Comparison of ENCODE assay signal across 19 cellular contexts in genomic region chr12:95829395-95829794, GRCh38. TPM values are rescaled to one million over a fixed set of nuclear protein-coding genes. Genes with fewer than 3 reads are reported as not detected.
DNase-seq lines count a peak whose midpoint lies in the region; ATAC-seq and TF ChIP-seq lines count a peak whose summit lies in the region.
"Had no signal": no experiment of that assay in that cellular context is flagged by ENCODE, and none has a peak within 500 bp of the region (broad histone marks: within the 10 kb centered on the region; RNA-seq: fewer than 3 reads in every experiment).

No MANE protein-coding gene starts in this region.

- no peaks in the 10 kb centered on the region for H3K9me2 ChIP-seq in GM23248 (ENCODE audit: insufficient read depth)

- H4K20me1 ChIP-seq in GM23248 (ENCODE audit: insufficient read depth): no peaks in the 10 kb centered on the region

- H3K36me3 ChIP-seq in right lobe of liver: no peaks in the 10 kb centered on the region
- no peaks in the 10 kb centered on the region for H3K36me3 ChIP-seq in GM23248 (ENCODE audit: low read depth)
- H3K36me3 ChIP-seq in sigmoid colon: no peaks in the 10 kb centered on the region

- TF ChIP-seq CTCF in right lobe of liver (IDR thresholded peaks at IDR 0.05) (no peak), natural killer cell (IDR thresholded peaks at IDR 0.05) (no peak), sigmoid colon (IDR thresholded peaks at IDR 0.05) (no peak)

- H3K9me3 ChIP-seq in right lobe of liver (no peaks in the 10 kb centered on the region), GM23248 (ENCODE audit: low read depth) (no peaks in the 10 kb centered on the region), sigmoid colon (no peaks in the 10 kb centered on the region)

- intact Hi-C loops in right lobe of liver (cut with DNase I): no loop called here
- intact Hi-C loops in natural killer cell (cut with micrococcal nuclease): no loop called here
- intact Hi-C loops in sigmoid colon (cut with DNase I): no loop called here

- TF ChIP-seq POLR2A in right lobe of liver (IDR thresholded peaks at IDR 0.05) (no peak), sigmoid colon (IDR thresholded peaks at IDR 0.05) (no peak)

- H3K27me3 ChIP-seq in right lobe of liver (no peaks in the 10 kb centered on the region), GM23248 (replicated peaks; ENCODE audit: insufficient read depth) (peaks cover 85% of the 10 kb centered on the region), sigmoid colon (no peaks in the 10 kb centered on the region)

- H3K27me3 Mint-ChIP-seq in natural killer cell (ENCODE audit: low read depth in 2 of 2): peaks cover 15 to 26% of the 10 kb centered on the region in 2 donors

- H3K27ac Mint-ChIP-seq in natural killer cell: no peak overlapping the region

- H3K4me2 ChIP-seq in GM23248 (ENCODE audit: unreplicated experiment): no peak overlapping the region
- H3K4me2 ChIP-seq: KMS-11 had no signal

- H3K27ac ChIP-seq in right lobe of liver: peak overlapping the region; percentile 24 to 71 (median 63)
- H3K27ac ChIP-seq in GM23248: no peak overlapping the region
- no peak overlapping the region for H3K27ac ChIP-seq in sigmoid colon
- H3K27ac ChIP-seq: KMS-11, RWPE1 had no signal

- no peak overlapping the region for H2AFZ ChIP-seq in GM23248

- peaks cover 0 to 15% (median 6%) of the 10 kb centered on the region in 4 donors for H3K4me1 ChIP-seq in right lobe of liver
- no peaks in the 10 kb centered on the region for H3K4me1 ChIP-seq in GM23248 (ENCODE audit: insufficient read depth)
- H3K4me1 ChIP-seq in sigmoid colon: no peaks in the 10 kb centered on the region

- no peak for TF ChIP-seq EP300 in sigmoid colon (IDR thresholded peaks at IDR 0.05)

- no peaks in the 10 kb centered on the region for H3K36me3 Mint-ChIP-seq in natural killer cell
- H3K36me3 Mint-ChIP-seq: CD8-positive, alpha-beta memory T cell had no signal

- peak; percentile 30 for DNase-seq in NCI-H69 (lab: John Stamatoyannopoulos, UW)
- DNase-seq in dermis blood vessel endothelial cell: peak; percentile 55
- no peak for DNase-seq in right lobe of liver
- no peak for DNase-seq in GM23248
- no peak for DNase-seq in natural killer cell
- DNase-seq in sigmoid colon: no peak
- DNase-seq: CD8-positive, alpha-beta memory T cell; DMS79 treated with DMSO at 0.1 percent for 48 hours; GOT3; NCI-H1048; NCI-H146; NCI-H2081; NCI-H2227 treated with DMSO at 0.1 percent for 48 hours; NCI-H524; NK-92 treated with Interleukin-12 subunit alpha and Interleukin-12 subunit beta, amount 100 ng/mL, for 24 hours; OCI-M1 had no signal

- no peaks in the 10 kb centered on the region for H3K79me2 ChIP-seq in GM23248 (ENCODE audit: insufficient read depth)

- peak; percentile 76 to 96 (median 89) for ATAC-seq in right lobe of liver
- no peak for ATAC-seq in natural killer cell
- ATAC-seq in GM21717 (IDR thresholded peaks at IDR 0.05; ENCODE audit: unreplicated experiment): no peak

- in situ Hi-C loops in GM23248 (cut with MboI): no loop called here

- H3K4me3 ChIP-seq in right lobe of liver: no peak overlapping the region
- H3K4me3 ChIP-seq in GM23248: no peak overlapping the region
- no peak overlapping the region for H3K4me3 ChIP-seq in sigmoid colon

- no peaks in the 10 kb centered on the region for H3F3A ChIP-seq in GM23248 (ENCODE audit: insufficient read depth)

- no peak overlapping the region for H3K4me3 Mint-ChIP-seq in natural killer cell
- H3K4me3 Mint-ChIP-seq: CD8-positive, alpha-beta memory T cell had no signal

- no peak overlapping the region for H3K9ac ChIP-seq in GM23248
- H3K9ac ChIP-seq: KMS-11 had no signal

- no peaks in the 10 kb centered on the region for H3K4me1 Mint-ChIP-seq in natural killer cell
- H3K4me1 Mint-ChIP-seq: CD8-positive, alpha-beta memory T cell had no signal

- no peaks in the 10 kb centered on the region for H3K9me3 Mint-ChIP-seq in natural killer cell

RNA-seq across cellular contexts. Expression of gene SNRPF, which starts 29.4 kb away (rescaled TPM):
- total RNA-seq in dermis blood vessel endothelial cell (14.5 and 15.4 TPM in 2 replicates), right lobe of liver (10 to 100 TPM in 3 of 6 experiments, 1 to 10 TPM in 3; 5.8 to 10.4 (median 8.5) TPM), natural killer cell (10 to 100 TPM; 22.7 to 25.3 (median 24.5) TPM), sigmoid colon (1 to 10 TPM; 3.0 to 9.0 (median 7.2) TPM)
- total RNA-seq in GM23248 (2014; rRNA removed; shearing (Covaris generic)): 5.1 and 10.4 TPM in 2 replicates
- polyA plus RNA-seq in GM23248 (2016; fragmentation: Nextera tagmentation; extraction: Ambion mirVana) (42.5 and 42.6 TPM in 2 replicates), sigmoid colon (10 to 100 TPM; 33.0 to 52.3 (median 43.9) TPM)

RNA-seq across cellular contexts. Expression of gene NTN4, which starts 38.8 kb away (rescaled TPM):
- total RNA-seq in dermis blood vessel endothelial cell (469 and 711 TPM in 2 replicates), right lobe of liver (10 to 100 TPM; 14.7 to 28.7 (median 18.9) TPM), natural killer cell (under 1 TPM in 1 of 3 donors, not detected in 2; 0.18 TPM), sigmoid colon (10 to 100 TPM in 3 of 4 donors, 1 to 10 TPM in 1; 7.2 to 17.4 (median 10.3) TPM)
- 63.7 and 76.6 TPM in 2 replicates for total RNA-seq in GM23248 (2014; rRNA removed; shearing (Covaris generic))
- polyA plus RNA-seq in GM23248 (2016; fragmentation: Nextera tagmentation; extraction: Ambion mirVana) (35.2 and 36.9 TPM in 2 replicates), sigmoid colon (1 to 10 TPM; 3.7 to 6.0 (median 5.3) TPM)
- total RNA-seq: CD8-positive, alpha-beta memory T cell had no signal

Comparison
In these comparisons a context has a peak if more than half of its experiments do, and no peak if none do; other contexts are left out.
1. DNase-seq: peak in NCI-H69 (single experiment) and dermis blood vessel endothelial cell (single experiment); none in right lobe of liver (0 of 3), GM23248 (single experiment), natural killer cell (single experiment) and sigmoid colon (single experiment).
2. ATAC-seq: peak in right lobe of liver (4 of 4); none in natural killer cell (0 of 3) and GM21717 (single experiment).
3. H3K27ac ChIP-seq: peak in right lobe of liver (3 of 3); none in GM23248 (single experiment) and sigmoid colon (0 of 4).